Comparison of ENCODE assay signal across 9 cellular contexts in the genomic region with DNA sequence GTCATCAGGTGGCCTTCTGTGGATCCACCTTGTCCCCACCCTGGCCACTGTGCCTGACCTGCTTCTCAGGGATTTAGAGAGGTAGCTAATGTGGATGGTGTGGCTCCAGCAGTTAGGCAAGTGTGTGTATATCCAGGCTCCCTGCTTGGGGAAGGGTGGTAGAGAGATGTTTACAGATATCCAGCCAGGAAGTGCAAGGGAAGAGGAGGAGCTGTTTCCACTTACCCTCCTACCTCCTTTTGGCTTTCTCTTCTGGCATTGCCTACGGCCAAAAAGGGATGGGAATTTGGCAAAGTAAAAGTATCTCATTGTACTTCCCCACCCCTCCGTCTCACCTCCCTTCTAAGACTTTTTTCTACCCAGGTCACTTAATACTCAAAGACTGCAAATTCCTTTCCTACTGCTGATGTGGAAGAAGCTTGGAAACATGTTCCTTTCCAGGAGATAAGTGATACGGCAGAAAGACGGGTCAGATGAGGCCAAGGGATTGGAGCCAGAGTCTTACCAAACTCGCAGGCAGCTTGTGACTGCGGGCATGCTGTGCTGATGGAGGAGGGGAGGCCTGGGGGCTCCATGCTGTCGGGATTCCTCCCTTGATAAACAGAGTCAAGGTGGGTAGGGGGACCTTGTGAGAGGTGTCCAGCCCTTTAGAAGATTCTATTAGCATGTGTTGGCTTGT.
DNase-seq lines count a peak whose midpoint lies in the region; ATAC-seq and TF ChIP-seq lines count a peak whose summit lies in the region.
"Had no signal": no experiment of that assay in that cellular context is flagged by ENCODE, and none has a peak within 500 bp of the region (broad histone marks: within the 10 kb centered on the region; RNA-seq: fewer than 3 reads in every experiment).

No MANE protein-coding gene starts in this region.

- TF ChIP-seq CTCF in lung (IDR thresholded peaks at IDR 0.05; ENCODE audit: control extremely low read depth, extremely low read depth) (no peak), tibial artery (IDR thresholded peaks at IDR 0.05) (no peak)

- H3K4me3 ChIP-seq in duodenal mucosa (ENCODE audit: low read depth in 1 of 2, low read length in 2 of 2) (peak overlapping the region in 1 of 2 donors; percentile 7), lung (no peak overlapping the region), tibial artery (peak overlapping the region; percentile 16 to 30)

- H3K36me3 ChIP-seq in duodenal mucosa (ENCODE audit: control insufficient read depth in 1 of 2, insufficient read depth in 2 of 2, low read length in 2 of 2) (no peaks in the 10 kb centered on the region), lung (ENCODE audit: control insufficient read depth in 2 of 2, insufficient read depth in 2 of 2, low read length in 2 of 2) (peaks cover 0 to 1% of the 10 kb centered on the region in 2 donors), tibial artery (no peaks in the 10 kb centered on the region)

- intact Hi-C loops in tibial artery (cut with DNase I; ENCODE audit: low total_unique reads), result no loop called here

- H3K9me3 ChIP-seq in duodenal mucosa (ENCODE audit: control insufficient read depth in 1 of 2, low read length in 2 of 2) (peaks cover 0 to 2% of the 10 kb centered on the region in 2 donors), lung (ENCODE audit: control insufficient read depth in 2 of 2, insufficient read depth in 1 of 2, low read length in 1 of 2) (no peaks in the 10 kb centered on the region), tibial artery (peaks cover 0 to 9% (median 0%) of the 10 kb centered on the region in 3 donors)

- H3K27me3 ChIP-seq in duodenal mucosa (ENCODE audit: control insufficient read depth in 1 of 2, insufficient read depth in 2 of 2, low read length in 2 of 2) (no peaks in the 10 kb centered on the region), lung (ENCODE audit: control insufficient read depth, insufficient read depth) (no peaks in the 10 kb centered on the region), tibial artery (no peaks in the 10 kb centered on the region)

- ATAC-seq in lung (ENCODE audit: insufficient read depth, low FRiP score) (peak; percentile 45), HG03196 (IDR thresholded peaks at IDR 0.05; ENCODE audit: unreplicated experiment) (no peak), GM18870 (IDR thresholded peaks at IDR 0.05; ENCODE audit: unreplicated experiment) (no peak)

- DNase-seq in LHCN-M2 (ENCODE audit: low read depth) (peak; percentile 29), lung (ENCODE audit: low spot score) (no peak), tibial artery (peak in 1 of 2 donors; percentile 22), NCI-H2107 (lab: John Stamatoyannopoulos, UW) (no peak), amniotic stem cell (lab: John Stamatoyannopoulos, UW) (no peak)
- DNase-seq: NCI-H1105 had no signal

- H3K4me1 ChIP-seq in duodenal mucosa (ENCODE audit: control insufficient read depth in 1 of 2, insufficient read depth in 2 of 2, low read length in 2 of 2) (no peaks in the 10 kb centered on the region), lung (ENCODE audit: control insufficient read depth in 2 of 2, insufficient read depth in 2 of 2, low read length in 2 of 2) (peaks cover 0 to 4% of the 10 kb centered on the region in 2 donors), tibial artery (peaks cover 0 to 16% (median 8%) of the 10 kb centered on the region in 4 donors)

- H3K27ac ChIP-seq in duodenal mucosa (ENCODE audit: low read depth, low read length), result peak overlapping the region; percentile 30
- peak overlapping the region; percentile 46 to 74 for H3K27ac ChIP-seq in lung (ENCODE audit: low read depth in 1 of 2, low read length in 1 of 2)
- peak overlapping the region; percentile 29 to 32 for H3K27ac ChIP-seq in tibial artery

- 47 to 65% methylated on average over 7 of the region's 7 CpGs for WGBS in lung, 2 donors

- H3K9ac ChIP-seq in duodenal mucosa (ENCODE audit: low read depth in 1 of 2, low read length in 2 of 2), result no peak overlapping the region
